In genomic region chr11:74683279-74683871, GRCh38 we compare ENCODE assay signal across 7 cellular contexts. TPM values are rescaled to one million over a fixed set of nuclear protein-coding genes. Genes with fewer than 3 reads are reported as not detected.
A peak's percentile ranks its signal among the peaks of the same experiment; 100 is the strongest.
DNase-seq lines count a peak whose midpoint lies in the region; ATAC-seq and TF ChIP-seq lines count a peak whose summit lies in the region.

No MANE protein-coding gene starts in this region.

- H3K9ac ChIP-seq in liver (ENCODE audit: low read depth in 1 of 2, low read length in 2 of 2) = peak overlapping the region in 1 of 2 donors; percentile 63

- TF ChIP-seq CTCF in liver (IDR thresholded peaks at IDR 0.05; ENCODE audit: low read depth, low read length, missing input control) (peak; percentile 28), suprapubic skin (IDR thresholded peaks at IDR 0.05) (peak; percentile 5 to 41)

- TF ChIP-seq POLR2A in suprapubic skin (IDR thresholded peaks at IDR 0.05) = no peak

- TF ChIP-seq RAD21 in liver (IDR thresholded peaks at IDR 0.05) = no peak

- H3K4me1 ChIP-seq in ectodermal cell (ENCODE audit: control insufficient read depth, insufficient read depth, low read length) (no peaks in the 10 kb centered on the region), liver (ENCODE audit: control insufficient read depth in 4 of 4, insufficient read depth in 4 of 4, low read length in 3 of 4) (peaks cover 7 to 20% (median 13%) of the 10 kb centered on the region in 4 donors), suprapubic skin (peaks cover 12% of the 10 kb centered on the region)

- 11 to 13% methylated on average over 59 of the region's 59 CpGs for WGBS in ectodermal cell, 2 experiments
- WGBS in liver = 9% methylated on average over 59 of the region's 59 CpGs
- 7% methylated on average over 17 of the region's 59 CpGs for WGBS in suprapubic skin

- H3K36me3 ChIP-seq in ectodermal cell (ENCODE audit: control insufficient read depth, insufficient read depth, low read length) (no peaks in the 10 kb centered on the region), liver (ENCODE audit: control insufficient read depth in 4 of 4, insufficient read depth in 3 of 4, low read depth in 1 of 4, low read length in 3 of 4) (no peaks in the 10 kb centered on the region), suprapubic skin (no peaks in the 10 kb centered on the region)

- TF ChIP-seq EP300 in suprapubic skin (IDR thresholded peaks at IDR 0.05) = no peak

- H3K9me3 ChIP-seq in ectodermal cell (ENCODE audit: control insufficient read depth, low read length) = no peaks in the 10 kb centered on the region
- H3K9me3 ChIP-seq in liver (ENCODE audit: control insufficient read depth in 4 of 4, low read length in 3 of 4) = no peaks in the 10 kb centered on the region
- H3K9me3 ChIP-seq in suprapubic skin = no peaks in the 10 kb centered on the region

- no peak overlapping the region for H3K27ac ChIP-seq in ectodermal cell (ENCODE audit: insufficient read depth, low read depth, low read length, poor library complexity, severe bottlenecking)
- H3K27ac ChIP-seq in liver (ENCODE audit: low read depth in 1 of 2, low read length in 2 of 2) = peak overlapping the region in 1 of 2 donors; percentile 8
- H3K27ac ChIP-seq in suprapubic skin = no peak overlapping the region

- H3K27me3 ChIP-seq in ectodermal cell (ENCODE audit: control insufficient read depth, insufficient read depth, low read length, poor library complexity, severe bottlenecking) = peaks cover 15% of the 10 kb centered on the region
- no peaks in the 10 kb centered on the region for H3K27me3 ChIP-seq in liver (ENCODE audit: control insufficient read depth in 4 of 4, insufficient read depth in 4 of 4, low read length in 3 of 4)
- H3K27me3 ChIP-seq in suprapubic skin = no peaks in the 10 kb centered on the region

- H3K4me3 ChIP-seq in ectodermal cell (ENCODE audit: insufficient read depth, low read depth, low read length) (peak overlapping the region; percentile 35), liver (ENCODE audit: low read depth in 1 of 3, low read length in 3 of 3) (peak overlapping the region in 2 of 3 donors; percentile 23 to 46), suprapubic skin (peak overlapping the region; percentile 57)

- DNase-seq in HuH-7.5 (ENCODE audit: low spot score) (peak; percentile 36), suprapubic skin (ENCODE audit: low spot score in 2 of 2) (peak; percentile 51 to 70), SHP77 (lab: John Stamatoyannopoulos, UW) (no peak), ureter (ENCODE audit: low spot score) (no peak)

- no peak for ATAC-seq in HG03159 (IDR thresholded peaks at IDR 0.05; ENCODE audit: unreplicated experiment)

TF ChIP-seq in liver, 16 proteins besides CTCF, POLR2A, EP300 and RAD21:
- TF ChIP-seq, protein P1, sequence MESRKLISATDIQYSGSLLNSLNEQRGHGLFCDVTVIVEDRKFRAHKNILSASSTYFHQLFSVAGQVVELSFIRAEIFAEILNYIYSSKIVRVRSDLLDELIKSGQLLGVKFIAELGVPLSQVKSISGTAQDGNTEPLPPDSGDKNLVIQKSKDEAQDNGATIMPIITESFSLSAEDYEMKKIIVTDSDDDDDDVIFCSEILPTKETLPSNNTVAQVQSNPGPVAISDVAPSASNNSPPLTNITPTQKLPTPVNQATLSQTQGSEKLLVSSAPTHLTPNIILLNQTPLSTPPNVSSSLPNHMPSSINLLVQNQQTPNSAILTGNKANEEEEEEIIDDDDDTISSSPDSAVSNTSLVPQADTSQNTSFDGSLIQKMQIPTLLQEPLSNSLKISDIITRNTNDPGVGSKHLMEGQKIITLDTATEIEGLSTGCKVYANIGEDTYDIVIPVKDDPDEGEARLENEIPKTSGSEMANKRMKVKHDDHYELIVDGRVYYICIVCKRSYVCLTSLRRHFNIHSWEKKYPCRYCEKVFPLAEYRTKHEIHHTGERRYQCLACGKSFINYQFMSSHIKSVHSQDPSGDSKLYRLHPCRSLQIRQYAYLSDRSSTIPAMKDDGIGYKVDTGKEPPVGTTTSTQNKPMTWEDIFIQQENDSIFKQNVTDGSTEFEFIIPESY (IDR thresholded peaks at IDR 0.05) = no peak
- TF ChIP-seq ATF3 (IDR thresholded peaks at IDR 0.05) = no peak
- TF ChIP-seq FOXA1 (IDR thresholded peaks at IDR 0.05) = no peak
- TF ChIP-seq TAF1 (conservative IDR thresholded peaks at IDR 0.05) = no peak
- TF ChIP-seq REST (IDR thresholded peaks at IDR 0.05) = no peak

RNA-seq across cellular contexts. Expression of gene CHRDL2, which starts 47.9 kb away (rescaled TPM):
- polyA plus RNA-seq in ectodermal cell (2013, experiment 1 of 4) = not detected
- 0.55 TPM for polyA plus RNA-seq in ectodermal cell (2013, experiment 2 of 4)
- polyA plus RNA-seq in ectodermal cell (2013, experiment 3 of 4) = 1.1 TPM
- polyA plus RNA-seq in ectodermal cell (2013, experiment 4 of 4) = 0.36 TPM
- total RNA-seq in liver (1 to 10 TPM in 1 of 2 donors, not detected in 1; 1.8 TPM), suprapubic skin (not detected), ureter (3.2 TPM)
- polyA plus RNA-seq in liver = 10 to 100 TPM; 15.8 to 19.0 TPM

Comparison
In these comparisons a context has a peak if more than half of its experiments do, and no peak if none do; other contexts are left out.
1. DNase-seq: peak in HuH-7.5 (single experiment) and suprapubic skin (2 of 2); none in SHP77 (0 of 2) and ureter (single experiment).
2. Peak in every context shown above with its lines, with median percentiles within 50 percentile points of each other: H3K4me3 ChIP-seq.